ENCODE assay signal across 8 cellular contexts in the genomic region with DNA sequence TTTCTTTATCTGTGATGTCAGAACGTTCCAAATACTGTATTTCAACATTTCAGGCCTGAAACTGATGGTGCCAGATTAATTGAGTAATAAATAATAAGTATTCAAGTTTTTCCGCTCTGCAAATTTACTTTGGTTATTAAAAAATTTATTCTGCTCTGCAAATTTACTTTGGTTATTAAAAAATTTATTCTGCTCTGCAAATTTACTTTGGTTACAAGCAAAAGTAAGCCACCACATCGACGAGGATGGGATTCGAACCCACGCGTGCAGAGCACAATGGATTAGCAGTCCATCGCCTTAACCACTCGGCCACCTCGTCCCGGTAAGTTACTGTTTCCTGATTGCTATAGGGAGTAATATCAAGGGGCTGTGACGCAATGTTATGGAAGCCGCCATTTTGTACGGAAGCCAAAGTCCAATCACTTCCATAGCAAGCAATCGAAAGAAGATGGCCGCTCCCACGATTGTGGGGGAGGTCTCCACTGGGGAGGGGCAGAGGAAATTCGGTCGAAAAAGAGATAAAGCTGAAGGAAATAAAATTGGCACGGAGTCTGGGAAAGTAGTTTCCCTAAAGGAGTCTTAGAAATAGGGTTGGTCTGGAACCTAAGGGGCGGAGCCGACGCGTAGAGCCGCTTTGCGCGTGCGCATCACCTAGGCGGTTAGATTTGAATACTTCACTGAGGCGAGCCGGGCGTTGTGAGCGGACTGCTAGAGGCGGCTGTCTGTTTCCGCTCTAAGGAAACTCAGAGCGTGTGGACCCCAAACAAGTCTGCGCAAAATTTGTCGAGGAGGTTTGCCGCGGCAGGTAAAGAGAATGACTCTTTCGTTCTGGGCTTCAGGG. TPM values are rescaled to one million over a fixed set of nuclear protein-coding genes. Genes with fewer than 3 reads are reported as not detected.
A peak's percentile ranks its signal among the peaks of the same experiment; 100 is the strongest.
DNase-seq lines count a peak whose midpoint lies in the region; ATAC-seq and TF ChIP-seq lines count a peak whose summit lies in the region.

A gene with protein sequence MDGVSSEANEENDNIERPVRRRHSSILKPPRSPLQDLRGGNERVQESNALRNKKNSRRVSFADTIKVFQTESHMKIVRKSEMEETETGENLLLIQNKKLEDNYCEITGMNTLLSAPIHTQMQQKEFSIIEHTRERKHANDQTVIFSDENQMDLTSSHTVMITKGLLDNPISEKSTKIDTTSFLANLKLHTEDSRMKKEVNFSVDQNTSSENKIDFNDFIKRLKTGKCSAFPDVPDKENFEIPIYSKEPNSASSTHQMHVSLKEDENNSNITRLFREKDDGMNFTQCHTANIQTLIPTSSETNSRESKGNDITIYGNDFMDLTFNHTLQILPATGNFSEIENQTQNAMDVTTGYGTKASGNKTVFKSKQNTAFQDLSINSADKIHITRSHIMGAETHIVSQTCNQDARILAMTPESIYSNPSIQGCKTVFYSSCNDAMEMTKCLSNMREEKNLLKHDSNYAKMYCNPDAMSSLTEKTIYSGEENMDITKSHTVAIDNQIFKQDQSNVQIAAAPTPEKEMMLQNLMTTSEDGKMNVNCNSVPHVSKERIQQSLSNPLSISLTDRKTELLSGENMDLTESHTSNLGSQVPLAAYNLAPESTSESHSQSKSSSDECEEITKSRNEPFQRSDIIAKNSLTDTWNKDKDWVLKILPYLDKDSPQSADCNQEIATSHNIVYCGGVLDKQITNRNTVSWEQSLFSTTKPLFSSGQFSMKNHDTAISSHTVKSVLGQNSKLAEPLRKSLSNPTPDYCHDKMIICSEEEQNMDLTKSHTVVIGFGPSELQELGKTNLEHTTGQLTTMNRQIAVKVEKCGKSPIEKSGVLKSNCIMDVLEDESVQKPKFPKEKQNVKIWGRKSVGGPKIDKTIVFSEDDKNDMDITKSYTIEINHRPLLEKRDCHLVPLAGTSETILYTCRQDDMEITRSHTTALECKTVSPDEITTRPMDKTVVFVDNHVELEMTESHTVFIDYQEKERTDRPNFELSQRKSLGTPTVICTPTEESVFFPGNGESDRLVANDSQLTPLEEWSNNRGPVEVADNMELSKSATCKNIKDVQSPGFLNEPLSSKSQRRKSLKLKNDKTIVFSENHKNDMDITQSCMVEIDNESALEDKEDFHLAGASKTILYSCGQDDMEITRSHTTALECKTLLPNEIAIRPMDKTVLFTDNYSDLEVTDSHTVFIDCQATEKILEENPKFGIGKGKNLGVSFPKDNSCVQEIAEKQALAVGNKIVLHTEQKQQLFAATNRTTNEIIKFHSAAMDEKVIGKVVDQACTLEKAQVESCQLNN (N-terminal part only) (plus strand): TSS at position 662 of the 841 bp plus-strand sequence. CDS start 8,683 bp downstream, outside the sequence.

- H3K4me3 ChIP-seq in AG04449 (ENCODE audit: low read depth, low read length) (peak within 1 kb of the TSS; percentile 87), WERI-Rb-1 (ENCODE audit: low read depth, low read length) (peak within 1 kb of the TSS; percentile 91), mammary epithelial cell (replicated peaks in 1 of 3; ENCODE audit: insufficient read depth in 1 of 3, low read depth in 2 of 3, low read length in 3 of 3) (peak within 1 kb of the TSS; percentile 70 to 80 (median 76)), iPS-20b (ENCODE audit: low read length) (peak within 1 kb of the TSS; percentile 86), skeletal muscle tissue (ENCODE audit: low read length in 3 of 3) (peak within 1 kb of the TSS; percentile 90 to 92 (median 91))

- H3K36me3 ChIP-seq in WERI-Rb-1 (no peaks in the 10 kb centered on the region), mammary epithelial cell (ENCODE audit: insufficient read depth, low read length) (no peaks in the 10 kb centered on the region), iPS-20b (ENCODE audit: insufficient read depth, low read depth, low read length) (no peaks in the 10 kb centered on the region), skeletal muscle tissue (ENCODE audit: control insufficient read depth in 3 of 3, insufficient read depth in 3 of 3, low read length in 3 of 3) (no peaks in the 10 kb centered on the region)

- no peaks in the 10 kb centered on the region for H4K20me1 ChIP-seq in mammary epithelial cell (ENCODE audit: insufficient read depth, low read length)

- no TSS peak for BruUV-seq in mammary epithelial cell (replicated peaks; lab: Mats Ljungman, UMichigan)

- TF ChIP-seq CTCF in AG04449 (IDR thresholded peaks at IDR 0.05; ENCODE audit: insufficient read depth, low read length, missing control alignments) (no peak), WERI-Rb-1 (IDR thresholded peaks at IDR 0.05; ENCODE audit: low read depth, low read length) (no peak), mammary epithelial cell (conservative IDR thresholded peaks at IDR 0.05 in 1 of 2, IDR thresholded peaks at IDR 0.05 in 1 of 2; ENCODE audit: extremely low read depth in 1 of 2, insufficient read depth in 1 of 2, low read depth in 1 of 2, low read length in 2 of 2) (no peak)

- H3K27me3 ChIP-seq in WERI-Rb-1 (ENCODE audit: insufficient read depth, low read depth, severe bottlenecking) (no peaks in the 10 kb centered on the region), mammary epithelial cell (ENCODE audit: insufficient read depth, low read length) (no peaks in the 10 kb centered on the region), iPS-20b (ENCODE audit: insufficient read depth, low read length) (no peaks in the 10 kb centered on the region), skeletal muscle tissue (ENCODE audit: control insufficient read depth in 3 of 3, insufficient read depth in 3 of 3, low read length in 3 of 3) (no peaks in the 10 kb centered on the region)

- H3K79me2 ChIP-seq in mammary epithelial cell (ENCODE audit: insufficient read depth, low read length): peaks cover 43% of the 10 kb centered on the region

- peak; percentile 60 for DNase-seq in AG04449 (ENCODE audit: low read depth, low spot score)
- DNase-seq in NCI-H2227 treated with DMSO at 0.1 percent for 48 hours (lab: John Stamatoyannopoulos, UW): peak; percentile 96
- peak; percentile 88 for DNase-seq in WERI-Rb-1
- peak; percentile 93 for DNase-seq in mammary epithelial cell

- CTCF ChIA-PET in AG04449 (lab: Yijun Ruan, JAX): interaction anchor here (1.0 to 1.2 kb wide), 3 partner anchors 10 to 301 kb away, joined by 3 to 6 read pairs (median 3); a partner anchor contains a TSS
- CTCF ChIA-PET in mammary epithelial cell (lab: Charles Lee; ENCODE audit: low non-redundant PET): no interaction called here

- WGBS in mammary epithelial cell (ENCODE audit: low coverage, missing lambda C conversion rate): 2% methylated on average over 26 of the region's 41 CpGs

- in situ Hi-C loops in mammary epithelial cell (cut with MboI; ENCODE audit: low sequenced_read_pairs in 2 of 2): no loop called here

- peaks cover 11% of the 10 kb centered on the region for H3K4me1 ChIP-seq in mammary epithelial cell (ENCODE audit: insufficient read depth, low read length)
- peaks cover 4% of the 10 kb centered on the region; the same call in 1 of the 2 replicates for H3K4me1 ChIP-seq in iPS-20b (ENCODE audit: insufficient read depth, low read length)
- peaks cover 7 to 8% (median 8%) of the 10 kb centered on the region in 3 donors for H3K4me1 ChIP-seq in skeletal muscle tissue (ENCODE audit: control insufficient read depth in 3 of 3, insufficient read depth in 3 of 3, low read length in 3 of 3)

- H3K27ac ChIP-seq in WERI-Rb-1: peak within 1 kb of the TSS; percentile 97
- H3K27ac ChIP-seq in mammary epithelial cell (ENCODE audit: insufficient read depth, low read depth, low read length): peak within 1 kb of the TSS; percentile 88
- peak within 1 kb of the TSS; percentile 63 for H3K27ac ChIP-seq in iPS-20b (ENCODE audit: low read length)
- peak within 1 kb of the TSS; percentile 91 for H3K27ac ChIP-seq in skeletal muscle tissue (ENCODE audit: low read depth, low read length)

- H3K9me3 ChIP-seq in WERI-Rb-1 (ENCODE audit: severe bottlenecking) (no peaks in the 10 kb centered on the region), mammary epithelial cell (replicated peaks; ENCODE audit: insufficient read depth, low read length) (no peaks in the 10 kb centered on the region), iPS-20b (ENCODE audit: insufficient read depth, low read depth, low read length) (no peaks in the 10 kb centered on the region), skeletal muscle tissue (ENCODE audit: control insufficient read depth in 3 of 3, low read length in 3 of 3) (no peaks in the 10 kb centered on the region)

- dilution Hi-C loops in mammary epithelial cell (cut with HindIII; ENCODE audit: low sequenced_read_pairs): no loop called here

- POLR2A ChIA-PET in AG04449 (lab: Yijun Ruan, JAX): interaction anchor here (0.6 kb wide), 1 partner anchor 20 kb away, joined by 3 read pairs; no protein-coding TSS in a partner anchor

- intact Hi-C loops in mammary epithelial cell (cut with micrococcal nuclease): loop anchor here (1.0 to 5.0 kb wide), 5 partner anchors 75 to 301 kb away; a partner anchor contains a TSS

- H2AFZ ChIP-seq in mammary epithelial cell (ENCODE audit: low read depth, low read length): peak within 1 kb of the TSS; percentile 97

- peak within 1 kb of the TSS; percentile 86 for H3K4me2 ChIP-seq in mammary epithelial cell (ENCODE audit: insufficient read depth, low read depth, low read length)

- H3K9ac ChIP-seq in mammary epithelial cell (ENCODE audit: insufficient read depth, low read length) (peak within 1 kb of the TSS; percentile 93), iPS-20b (ENCODE audit: low read depth, low read length) (peak within 1 kb of the TSS; percentile 90), skeletal muscle tissue (ENCODE audit: low read depth in 1 of 3, low read length in 3 of 3) (peak within 1 kb of the TSS; percentile 89 to 95 (median 90))

- ATAC-seq in GM18907 (IDR thresholded peaks at IDR 0.05; ENCODE audit: unreplicated experiment) (peak; percentile 76), HG03159 (IDR thresholded peaks at IDR 0.05; ENCODE audit: unreplicated experiment) (peak; percentile 66)

RNA-seq across cellular contexts. Expression of the gene that starts here (rescaled TPM):
- total RNA-seq in mammary epithelial cell (10 to 100 TPM in 1 of 2 donors, 1 to 10 TPM in 1; 1.8 to 21.3 TPM), skeletal muscle tissue (6.3 TPM)
- 7.6 TPM for polyA plus RNA-seq in mammary epithelial cell
- 16.9 TPM for polyA minus RNA-seq in mammary epithelial cell

Comparison
In these comparisons a context has a peak if more than half of its experiments do, and no peak if none do; other contexts are left out.
1. Peak in every context shown above with its lines: DNase-seq, ATAC-seq, H3K4me3 ChIP-seq and H3K27ac ChIP-seq.